Comparison of ENCODE assay signal across 23 cellular contexts in genomic region chr11:118497831-118498230, GRCh38. TPM values are rescaled to one million over a fixed set of nuclear protein-coding genes. Genes with fewer than 3 reads are reported as not detected.
DNase-seq lines count a peak whose midpoint lies in the region; ATAC-seq, FAIRE-seq and TF ChIP-seq lines count a peak whose summit lies in the region.
"Had no signal": no experiment of that assay in that cellular context is flagged by ENCODE, and none has a peak within 500 bp of the region (broad histone marks: within the 10 kb centered on the region; RNA-seq: fewer than 3 reads in every experiment).

No MANE protein-coding gene starts in this region.

- no peak overlapping the region for H2AFZ ChIP-seq in astrocyte (ENCODE audit: low read depth, low read length)
- H2AFZ ChIP-seq: GM23338, PC-9 had no signal

- no peak overlapping the region for H3K4me3 ChIP-seq in astrocyte (ENCODE audit: insufficient read depth, low read depth, low read length)
- H3K4me3 ChIP-seq in fibroblast of villous mesenchyme (ENCODE audit: low read depth, low read length): no peak overlapping the region
- H3K4me3 ChIP-seq in kidney (ENCODE audit: low read length in 2 of 2): no peak overlapping the region
- H3K4me3 ChIP-seq in suprapubic skin: no peak overlapping the region
- H3K4me3 ChIP-seq: gastroesophageal sphincter, GM23338, PC-9 had no signal

- TF ChIP-seq CTCF in AG09319 (IDR thresholded peaks at IDR 0.05; ENCODE audit: low read depth, low read length): no peak
- TF ChIP-seq CTCF in astrocyte (IDR thresholded peaks at IDR 0.05; ENCODE audit: insufficient read depth, low read depth, low read length): no peak
- no peak for TF ChIP-seq CTCF in fibroblast of villous mesenchyme (IDR thresholded peaks at IDR 0.05; ENCODE audit: insufficient read depth, low read depth, low read length)
- no peak for TF ChIP-seq CTCF in kidney (IDR thresholded peaks at IDR 0.05; ENCODE audit: borderline replicate concordance, extremely low read depth, insufficient read depth)
- no peak for TF ChIP-seq CTCF in suprapubic skin (IDR thresholded peaks at IDR 0.05)

- peaks cover 66% of the 10 kb centered on the region for H3K36me3 ChIP-seq in astrocyte (ENCODE audit: insufficient read depth, low read length)
- peaks cover 52 to 76% of the 10 kb centered on the region in 2 donors for H3K36me3 ChIP-seq in kidney (ENCODE audit: control insufficient read depth in 1 of 2, insufficient read depth in 2 of 2, low read length in 2 of 2)
- H3K36me3 ChIP-seq in suprapubic skin: peaks cover 98% of the 10 kb centered on the region

- no peak for TF ChIP-seq EP300 in suprapubic skin (IDR thresholded peaks at IDR 0.05)

- DNase-seq in AG09319 (ENCODE audit: extremely low read depth, low read depth) (peak; percentile 18), HT1080 (ENCODE audit: low read depth) (peak; percentile 87), astrocyte (ENCODE audit: low read depth) (peak; percentile 75), fibroblast of villous mesenchyme (ENCODE audit: low read depth) (peak; percentile 85), kidney (no peak), LoVo (ENCODE audit: low spot score) (no peak), suprapubic skin (ENCODE audit: low spot score in 2 of 2) (no peak)
- DNase-seq: activated T-cell treated with anti-CD3 and anti-CD28 coated beads, Interleukin-2, amount 50 U/mL, for 1 hour; COR-L47; effector memory CD8-positive, alpha-beta T cell; NCI-H1417; NCI-H2171; NCI-H748 treated with DMSO at 0.1 percent for 48 hours; PC-9; stimulated activated CD4-positive, alpha-beta T cell treated with anti-CD3 and anti-CD28 coated beads, Interleukin-2, amount 100 ng/mL, for 48 hours had no signal

- TF ChIP-seq POLR2A in suprapubic skin (IDR thresholded peaks at IDR 0.05): no peak

- H3K27me3 Mint-ChIP-seq in astrocyte (ENCODE audit: low read depth, unreplicated experiment): no peaks in the 10 kb centered on the region
- H3K27me3 Mint-ChIP-seq: central memory CD8-positive, alpha-beta T cell; effector memory CD8-positive, alpha-beta T cell had no signal

- H3K4me1 ChIP-seq in astrocyte (ENCODE audit: insufficient read depth, low read length): peaks cover 6% of the 10 kb centered on the region
- H3K4me1 ChIP-seq in kidney (ENCODE audit: control insufficient read depth in 1 of 2, insufficient read depth in 1 of 2, low read depth in 1 of 2, low read length in 2 of 2): no peaks in the 10 kb centered on the region
- no peaks in the 10 kb centered on the region for H3K4me1 ChIP-seq in suprapubic skin
- H3K4me1 ChIP-seq: gastroesophageal sphincter had no signal

- H3K9me3 Mint-ChIP-seq in astrocyte (ENCODE audit: unreplicated experiment): no peaks in the 10 kb centered on the region
- H3K9me3 Mint-ChIP-seq: activated naive CD4-positive, alpha-beta T cell treated with anti-CD3 and anti-CD28 coated beads, Interleukin-2, amount 50 U/mL, for 72 hours; central memory CD8-positive, alpha-beta T cell; effector memory CD8-positive, alpha-beta T cell; GM23338 had no signal

- H3K4me2 ChIP-seq in astrocyte (ENCODE audit: low read length): no peak overlapping the region
- H3K4me2 ChIP-seq: GM23338, KMS-11, PC-9 had no signal

- peak overlapping the region; percentile 36 for H3K27ac Mint-ChIP-seq in astrocyte (ENCODE audit: unreplicated experiment)
- H3K27ac Mint-ChIP-seq: activated naive CD4-positive, alpha-beta T cell treated with anti-CD3 and anti-CD28 coated beads, Interleukin-2, amount 50 U/mL, for 72 hours; effector memory CD8-positive, alpha-beta T cell; GM23338 had no signal

- H3K79me2 ChIP-seq in astrocyte (ENCODE audit: insufficient read depth, low read length): no peaks in the 10 kb centered on the region

- no peak overlapping the region for H3K9ac ChIP-seq in astrocyte (ENCODE audit: low read length)
- no peak overlapping the region for H3K9ac ChIP-seq in kidney (ENCODE audit: low read length in 2 of 2)
- H3K9ac ChIP-seq: KMS-11 had no signal

- no peak overlapping the region for H3K4me3 Mint-ChIP-seq in astrocyte (ENCODE audit: unreplicated experiment)
- H3K4me3 Mint-ChIP-seq: central memory CD8-positive, alpha-beta T cell; effector memory CD8-positive, alpha-beta T cell; GM23338 had no signal

- no peak overlapping the region for H3K27ac ChIP-seq in astrocyte (ENCODE audit: low read depth, low read length)
- H3K27ac ChIP-seq in kidney (ENCODE audit: low read depth in 2 of 2, low read length in 2 of 2): no peak overlapping the region
- H3K27ac ChIP-seq in suprapubic skin: no peak overlapping the region
- H3K27ac ChIP-seq: gastroesophageal sphincter, KMS-11, PC-9 had no signal

- peaks cover 27% of the 10 kb centered on the region for H3K36me3 Mint-ChIP-seq in astrocyte (ENCODE audit: low read depth, unreplicated experiment)

- H3K4me1 Mint-ChIP-seq in astrocyte (ENCODE audit: low read depth, unreplicated experiment): peaks cover 9% of the 10 kb centered on the region
- H3K4me1 Mint-ChIP-seq: central memory CD8-positive, alpha-beta T cell; GM23338 had no signal

- 78% methylated on average over 4 of the region's 4 CpGs for WGBS in suprapubic skin

- H3K27me3 ChIP-seq in astrocyte (ENCODE audit: insufficient read depth, low read length) (no peaks in the 10 kb centered on the region), suprapubic skin (no peaks in the 10 kb centered on the region)
- H3K27me3 ChIP-seq: gastroesophageal sphincter had no signal

- FAIRE-seq in astrocyte (lab: Jason Lieb, UNC) (no peak), kidney (lab: Jason Lieb, UNC) (no peak)
- FAIRE-seq: G401.6 had no signal

- intact Hi-C loops in kidney (cut with DNase I): no loop called here

- H3K9me3 ChIP-seq in astrocyte (ENCODE audit: insufficient read depth, low read depth, low read length): no peaks in the 10 kb centered on the region
- H3K9me3 ChIP-seq in kidney (ENCODE audit: control insufficient read depth in 1 of 2, low read length in 2 of 2): no peaks in the 10 kb centered on the region
- no peaks in the 10 kb centered on the region for H3K9me3 ChIP-seq in suprapubic skin
- H3K9me3 ChIP-seq: gastroesophageal sphincter had no signal

- no peaks in the 10 kb centered on the region for H4K20me1 ChIP-seq in astrocyte (ENCODE audit: insufficient read depth, low read length)

- ATAC-seq in HG03457 (IDR thresholded peaks at IDR 0.05; ENCODE audit: unreplicated experiment): no peak
- ATAC-seq: activated naive CD4-positive, alpha-beta T cell treated with anti-CD3 and anti-CD28 coated beads, Interleukin-2, amount 50 U/mL, for 72 hours; effector memory CD8-positive, alpha-beta T cell; gastroesophageal sphincter; GM23338; left lobe of liver had no signal

RNA-seq across cellular contexts. Expression of gene TTC36, which starts 29.4 kb away (rescaled TPM):
- total RNA-seq in HT1080 (2014; rRNA removed; shearing (Covaris generic)): 0.85 and 1.1 TPM in 2 replicates
- polyA plus RNA-seq in HT1080 (2015; cell fraction: cytosol; rRNA removed): 0.10 TPM in 1 of 2 replicates, not detected in the other
- 0.23 TPM in 1 of 2 replicates, not detected in the other for polyA plus RNA-seq in HT1080 (2015; cell fraction: nucleus; rRNA removed)
- total RNA-seq in astrocyte (0.43 and 0.84 TPM in 2 replicates), fibroblast of villous mesenchyme (0.97 and 1.7 TPM in 2 replicates), kidney (1.1 TPM), suprapubic skin (1 to 10 TPM in 1 of 4 donors, not detected in 3; 3.0 TPM)
- polyA plus RNA-seq in kidney (ENCODE audit: insufficient read depth, low read depth, low replicate concordance): 12.7 TPM

RNA-seq across cellular contexts. Expression of gene TMEM25, which starts 33.2 kb away (rescaled TPM):
- 10.1 and 12.3 TPM in 2 replicates for total RNA-seq in HT1080 (2014; rRNA removed; shearing (Covaris generic))
- 6.8 and 9.6 TPM in 2 replicates for polyA plus RNA-seq in HT1080 (2015; cell fraction: cytosol; rRNA removed)
- 15.5 and 15.9 TPM in 2 replicates for polyA plus RNA-seq in HT1080 (2015; cell fraction: nucleus; rRNA removed)
- 18.2 and 19.0 TPM in 2 replicates for total RNA-seq in astrocyte
- total RNA-seq in fibroblast of villous mesenchyme: 25.8 and 35.4 TPM in 2 replicates
- 30.7 TPM for total RNA-seq in kidney
- polyA plus RNA-seq in kidney (ENCODE audit: insufficient read depth, low read depth, low replicate concordance): 36.8 TPM
- total RNA-seq in suprapubic skin: 10 to 100 TPM; 24.9 to 32.1 (median 27.3) TPM

Comparison
In these comparisons a context has a peak if more than half of its experiments do, and no peak if none do; other contexts are left out.
1. DNase-seq: peak in AG09319 (single experiment), HT1080 (single experiment), astrocyte (single experiment) and fibroblast of villous mesenchyme (single experiment); none in kidney (single experiment), LoVo (single experiment) and suprapubic skin (0 of 2).